17 cellular contexts compared by ENCODE assay signal in genomic region chr1:86712088-86712860, GRCh38. TPM values are rescaled to one million over a fixed set of nuclear protein-coding genes. Genes with fewer than 3 reads are reported as not detected.
DNase-seq lines count a peak whose midpoint lies in the region; ATAC-seq, FAIRE-seq and TF ChIP-seq lines count a peak whose summit lies in the region.
"Had no signal": no experiment of that assay in that cellular context is flagged by ENCODE, and none has a peak within 500 bp of the region (broad histone marks: within the 10 kb centered on the region; RNA-seq: fewer than 3 reads in every experiment).

No MANE protein-coding gene starts in this region.

- no TSS peak for BruUV-seq in GM12878 (replicated peaks; lab: Mats Ljungman, UMichigan)

- peaks cover 3% of the 10 kb centered on the region; the same call in 1 of the 2 replicates for H4K20me1 ChIP-seq in GM12878 (ENCODE audit: control insufficient read depth, insufficient read depth)

- H3K36me3 ChIP-seq in GM12878 (ENCODE audit: control insufficient read depth in 2 of 2, insufficient read depth in 2 of 2, low read length in 1 of 2) (peaks cover 0 to 6% of the 10 kb centered on the region in 2 experiments; a peak in 1 of 4 replicates), left lung (peaks cover 0 to 13% of the 10 kb centered on the region in 2 donors)

- FAIRE-seq in D721Med (lab: Jason Lieb, UNC) (peak; percentile 86), GM18507 (lab: Jason Lieb, UNC) (peak; percentile 63), GM12878 (lab: Jason Lieb, UNC) (no peak)
- FAIRE-seq: H1, HepG2 had no signal

- peak; percentile 26; the same call in 2 of the 3 replicates for ATAC-seq in GM12878
- peak; percentile 33 for ATAC-seq in omental fat pad (ENCODE audit: low FRiP score)
- ATAC-seq in left lung: no peak
- no peak for ATAC-seq in GM18511 (IDR thresholded peaks at IDR 0.05; ENCODE audit: unreplicated experiment)
- no peak for ATAC-seq in HG02588 (IDR thresholded peaks at IDR 0.05; ENCODE audit: unreplicated experiment)
- ATAC-seq in HG02852 (IDR thresholded peaks at IDR 0.05; ENCODE audit: unreplicated experiment): no peak
- ATAC-seq: HepG2 had no signal

- intact Hi-C loops in GM12878 (cut with micrococcal nuclease; ENCODE audit: unreplicated experiment) (no loop called here), left lung (cut with DNase I) (no loop called here)

- H2AFZ ChIP-seq in GM12878 (ENCODE audit: control insufficient read depth, low read depth, low read length): no peak overlapping the region

- no peak for TF ChIP-seq RAD21 in GM12878 (IDR thresholded peaks at IDR 0.05; ENCODE audit: insufficient read depth, low read depth, low read length)

- H3K4me1 ChIP-seq in GM12878 (ENCODE audit: control insufficient read depth, insufficient read depth, low read length) (peaks cover 6% of the 10 kb centered on the region; the same call in 1 of the 2 replicates), left lung (peaks cover 23 to 93% of the 10 kb centered on the region in 2 donors)

- in situ Hi-C loops in GM12878 (cut with MboI): no loop called here

- CTCF ChIA-PET in GM12878 (lab: Yijun Ruan, JAX): interaction anchor here (0.7 to 1.2 kb wide), 2 partner anchors 9 to 11 kb away, joined by 3 to 5 read pairs; no protein-coding TSS in a partner anchor

- H3K4me3 ChIP-seq in GM12878: no peak overlapping the region
- H3K4me3 ChIP-seq in left lung: no peak overlapping the region
- H3K4me3 ChIP-seq: MG63 had no signal

- H3K27ac ChIP-seq in GM12878 (ENCODE audit: control insufficient read depth, insufficient read depth) (no peak overlapping the region), left lung (no peak overlapping the region)

- no peak for TF ChIP-seq EP300 in GM12878 (IDR thresholded peaks at IDR 0.05; ENCODE audit: borderline replicate concordance in 1 of 2, control insufficient read depth in 1 of 2, low read depth in 2 of 2, low read length in 2 of 2)

- POLR2A ChIA-PET in GM12878 (lab: Charles Lee): no interaction called here

- TF ChIP-seq POLR2A in GM12878 (IDR thresholded peaks at IDR 0.05; ENCODE audit: low read depth, low read length): no peak

- RAD21 ChIA-PET in GM12878 (lab: Charles Lee; ENCODE audit: unreplicated experiment): interaction anchor here (0.8 to 5.4 kb wide), 2 partner anchors 7 to 17 kb away, joined by 3 to 31 read pairs; partner anchors contain the start of gene SH3GLB1

- SMC1A ChIA-PET in GM12878 (lab: Charles Lee; ENCODE audit: uncharacterized antibody, unreplicated experiment): no interaction called here

- 71% methylated on average over 2 of the region's 2 CpGs for WGBS in GM12878 (ENCODE audit: insufficient coverage, insufficient replicate concordance, low lambda C conversion rate, missing lambda C conversion rate)

- H3K9ac ChIP-seq in GM12878 (ENCODE audit: control insufficient read depth, insufficient read depth, low read length): no peak overlapping the region

- H3K79me2 ChIP-seq in GM12878 (ENCODE audit: control insufficient read depth, insufficient read depth, low read length): peaks cover 85% of the 10 kb centered on the region

- H3K4me2 ChIP-seq in GM12878 (ENCODE audit: control insufficient read depth, insufficient read depth): 0 out of 2 replicates have a peak overlapping the region, but pooled peaks have one; percentile 3

- no peak for DNase-seq in D721Med (ENCODE audit: insufficient read length, low spot score)
- DNase-seq in GM18507 (ENCODE audit: extremely low spot score, insufficient read length, low read depth): no peak
- no peak for DNase-seq in GM12878 (ENCODE audit: low read depth, low spot score)
- DNase-seq in omental fat pad (ENCODE audit: low spot score): no peak
- no peak for DNase-seq in left lung
- DNase-seq: C1 segment of cervical spinal cord, DND-41, MG63, NCI-H1092 treated with DMSO at 0.1 percent for 48 hours, NCI-H1694, NCI-H2227 treated with DMSO at 0.1 percent for 48 hours, NCI-H524 had no signal

- H3K9me3 ChIP-seq in GM12878 (replicated peaks; ENCODE audit: control insufficient read depth, insufficient read depth, low read length): no peaks in the 10 kb centered on the region
- no peaks in the 10 kb centered on the region for H3K9me3 ChIP-seq in left lung
- H3K9me3 ChIP-seq: MG63 had no signal

- no peak for TF ChIP-seq CTCF in D721Med (IDR thresholded peaks at IDR 0.05; ENCODE audit: insufficient read depth, missing control alignments)
- TF ChIP-seq CTCF in GM12878 (IDR thresholded peaks at IDR 0.05 in 2 of 3, conservative IDR thresholded peaks at IDR 0.05 in 1 of 3; ENCODE audit: control insufficient read depth in 2 of 3, extremely low read depth in 1 of 3, insufficient read depth in 1 of 3, low read depth in 3 of 3, low read length in 3 of 3): no peak
- no peak for TF ChIP-seq CTCF in omental fat pad (IDR thresholded peaks at IDR 0.05)
- no peak for TF ChIP-seq CTCF in left lung (IDR thresholded peaks at IDR 0.05)

- H3K27me3 ChIP-seq in GM12878 (replicated peaks in 1 of 2; ENCODE audit: control insufficient read depth in 2 of 2, insufficient read depth in 2 of 2, low read length in 1 of 2): no peaks in the 10 kb centered on the region
- H3K27me3 ChIP-seq in left lung: no peaks in the 10 kb centered on the region
- H3K27me3 ChIP-seq: MG63 had no signal

TF ChIP-seq in GM12878, 131 proteins besides CTCF, POLR2A, EP300 and RAD21:
- TF ChIP-seq RAD51 (IDR thresholded peaks at IDR 0.05): peak; percentile 71
- TF ChIP-seq SPI1 (IDR thresholded peaks at IDR 0.05; ENCODE audit: borderline replicate concordance, insufficient read depth, low read depth, low read length): peak; percentile 53; the same call in 1 of the 2 replicates
- TF ChIP-seq, protein P1, sequence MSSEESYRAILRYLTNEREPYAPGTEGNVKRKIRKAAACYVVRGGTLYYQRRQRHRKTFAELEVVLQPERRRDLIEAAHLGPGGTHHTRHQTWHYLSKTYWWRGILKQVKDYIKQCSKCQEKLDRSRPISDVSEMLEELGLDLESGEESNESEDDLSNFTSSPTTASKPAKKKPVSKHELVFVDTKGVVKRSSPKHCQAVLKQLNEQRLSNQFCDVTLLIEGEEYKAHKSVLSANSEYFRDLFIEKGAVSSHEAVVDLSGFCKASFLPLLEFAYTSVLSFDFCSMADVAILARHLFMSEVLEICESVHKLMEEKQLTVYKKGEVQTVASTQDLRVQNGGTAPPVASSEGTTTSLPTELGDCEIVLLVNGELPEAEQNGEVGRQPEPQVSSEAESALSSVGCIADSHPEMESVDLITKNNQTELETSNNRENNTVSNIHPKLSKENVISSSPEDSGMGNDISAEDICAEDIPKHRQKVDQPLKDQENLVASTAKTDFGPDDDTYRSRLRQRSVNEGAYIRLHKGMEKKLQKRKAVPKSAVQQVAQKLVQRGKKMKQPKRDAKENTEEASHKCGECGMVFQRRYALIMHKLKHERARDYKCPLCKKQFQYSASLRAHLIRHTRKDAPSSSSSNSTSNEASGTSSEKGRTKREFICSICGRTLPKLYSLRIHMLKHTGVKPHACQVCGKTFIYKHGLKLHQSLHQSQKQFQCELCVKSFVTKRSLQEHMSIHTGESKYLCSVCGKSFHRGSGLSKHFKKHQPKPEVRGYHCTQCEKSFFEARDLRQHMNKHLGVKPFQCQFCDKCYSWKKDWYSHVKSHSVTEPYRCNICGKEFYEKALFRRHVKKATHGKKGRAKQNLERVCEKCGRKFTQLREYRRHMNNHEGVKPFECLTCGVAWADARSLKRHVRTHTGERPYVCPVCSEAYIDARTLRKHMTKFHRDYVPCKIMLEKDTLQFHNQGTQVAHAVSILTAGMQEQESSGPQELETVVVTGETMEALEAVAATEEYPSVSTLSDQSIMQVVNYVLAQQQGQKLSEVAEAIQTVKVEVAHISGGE (CRISPR knock-in tag; IDR thresholded peaks at IDR 0.05): no peak

RNA-seq across cellular contexts. Expression of gene SH3GLB1, which starts 7.9 kb away (rescaled TPM):
- 37.4 and 40.3 TPM in 2 replicates for total RNA-seq in GM12878 (2013; cell fraction: nucleolus; rRNA removed)
- total RNA-seq in GM12878 (2014; rRNA removed) (18.0 and 22.5 TPM in 2 replicates), GM12878 (2014; rRNA removed; fragmentation: Illumina TruSeq; extraction: Trizol) (38.0 and 38.2 TPM in 2 replicates), GM12878 (2021) (44.5 and 45.6 TPM in 2 replicates), omental fat pad (100 to 1,000 TPM in 1 of 4 donors, 10 to 100 TPM in 3; 79.1 to 113 (median 93.6) TPM), left lung (100 to 1,000 TPM; 102 to 114 TPM)
- polyA plus RNA-seq in GM12878 (2011; ENCODE audit: low read depth): 11.3 TPM
- polyA plus RNA-seq in GM12878 (2011; rRNA removed) (34.7 and 45.3 TPM in 2 replicates), GM12878 (2014; fragmentation: Illumina TruSeq; extraction: Trizol) (49.9 and 57.3 TPM in 2 replicates), GM12878 (2014; fragmentation: Nextera tagmentation; extraction: Ambion mirVana) (10 to 100 TPM; 19.8 to 20.2 TPM), GM12878 (2014; rRNA removed) (28.6 and 33.4 TPM in 2 replicates), GM12878 (2016; fragmentation: Nextera tagmentation; extraction: Ambion mirVana) (10 to 100 TPM; 57.2 to 59.0 TPM)
- polyA plus RNA-seq in GM12878 (2011; cell fraction: cytosol; rRNA removed): 16.0 and 17.5 TPM in 2 replicates
- 13.4 and 14.5 TPM in 2 replicates for polyA plus RNA-seq in GM12878 (2011; cell fraction: nucleus; rRNA removed)
- 32.4 and 39.7 TPM in 2 replicates for polyA plus RNA-seq in GM12878 (2012)
- polyA minus RNA-seq in GM12878 (2011; rRNA and poly(A)+ RNA removed): 20.3 and 30.5 TPM in 2 replicates
- 8.0 and 16.7 TPM in 2 replicates for polyA minus RNA-seq in GM12878 (2011; cell fraction: cytosol; rRNA and poly(A)+ RNA removed)
- 7.9 and 11.7 TPM in 2 replicates for polyA minus RNA-seq in GM12878 (2011; cell fraction: nucleus; rRNA and poly(A)+ RNA removed)

Comparison
In these comparisons a context has a peak if more than half of its experiments do, and no peak if none do; other contexts are left out.
1. ATAC-seq: peak in GM12878 (single experiment) and omental fat pad (single experiment); none in left lung (single experiment), GM18511 (single experiment), HG02588 (single experiment) and HG02852 (single experiment).